ENCODE assay signal across 8 cellular contexts in genomic region chr10:62268027-62268398, GRCh38. TPM values are rescaled to one million over a fixed set of nuclear protein-coding genes. Genes with fewer than 3 reads are reported as not detected.
A peak's percentile ranks its signal among the peaks of the same experiment; 100 is the strongest.
DNase-seq lines count a peak whose midpoint lies in the region; ATAC-seq, FAIRE-seq and TF ChIP-seq lines count a peak whose summit lies in the region.

No MANE protein-coding gene starts in this region.

- TF ChIP-seq CTCF in Caco-2 (IDR thresholded peaks at IDR 0.05; ENCODE audit: insufficient read depth in 1 of 2, low read depth in 1 of 2, low read length in 1 of 2, severe bottlenecking in 1 of 2, unreplicated experiment in 1 of 2) (no peak), astrocyte (IDR thresholded peaks at IDR 0.05; ENCODE audit: insufficient read depth, low read depth, low read length) (no peak)

- no peaks in the 10 kb centered on the region for H4K20me1 ChIP-seq in astrocyte (ENCODE audit: insufficient read depth, low read length)

- POLR2A ChIA-PET in Caco-2 (lab: Charles Lee), result interaction anchor here (0.5 to 1.0 kb wide), 8 partner anchors 8 to 1490 kb away, joined by 3 to 5 read pairs (median 4); partner anchors contain the start of genes CDK1 and EGR2

- H3K9me3 ChIP-seq in Caco-2 (no peaks in the 10 kb centered on the region), HUES48 (ENCODE audit: control insufficient read depth, insufficient read depth, low read length) (no peaks in the 10 kb centered on the region), astrocyte (ENCODE audit: insufficient read depth, low read depth, low read length) (no peaks in the 10 kb centered on the region), mesenchymal stem cell (ENCODE audit: control insufficient read depth, low read length) (no peaks in the 10 kb centered on the region)

- peak overlapping the region in 1 of 2 experiments; percentile 41 for H3K23ac ChIP-seq in mesenchymal stem cell (ENCODE audit: low read length in 2 of 2)

- no peak for FAIRE-seq in astrocyte (lab: Jason Lieb, UNC)

- peak overlapping the region; percentile 87 for H3K9ac ChIP-seq in HUES48 (ENCODE audit: low read depth, low read length)
- peak overlapping the region; percentile 76 for H3K9ac ChIP-seq in astrocyte (ENCODE audit: low read length)
- peak overlapping the region; percentile 75 for H3K9ac ChIP-seq in mesenchymal stem cell (ENCODE audit: low read length)

- H3K27me3 Mint-ChIP-seq in Caco-2 (ENCODE audit: insufficient read depth, unreplicated experiment), result peaks cover 7% of the 10 kb centered on the region
- H3K27me3 Mint-ChIP-seq in astrocyte (ENCODE audit: low read depth, unreplicated experiment), result no peaks in the 10 kb centered on the region

- no peak overlapping the region for H3K14ac ChIP-seq in mesenchymal stem cell (ENCODE audit: low read length in 2 of 2)

- H3K4me2 ChIP-seq in astrocyte (ENCODE audit: low read length) (peak overlapping the region; percentile 96), mesenchymal stem cell (ENCODE audit: low read length, poor library complexity, severe bottlenecking) (peak overlapping the region; percentile 97)

- H2BK12ac ChIP-seq in mesenchymal stem cell (ENCODE audit: low read length in 2 of 2), result no peak overlapping the region

- BruUV-seq in Caco-2 (replicated peaks; lab: Mats Ljungman, UMichigan), result TSS peak; percentile 43

- intact Hi-C loops in Caco-2 (cut with micrococcal nuclease; ENCODE audit: unreplicated experiment), result loop anchor here (2.0 to 10.0 kb wide), 3 partner anchors 113 to 547 kb away; partner anchors contain the start of gene EGR2

- H3K4me1 ChIP-seq in Caco-2, result peaks cover 23% of the 10 kb centered on the region
- peaks cover 33% of the 10 kb centered on the region for H3K4me1 ChIP-seq in HUES48 (ENCODE audit: control insufficient read depth, insufficient read depth, low read length)
- no peaks in the 10 kb centered on the region for H3K4me1 ChIP-seq in astrocyte (ENCODE audit: insufficient read depth, low read length)
- H3K4me1 ChIP-seq in mesenchymal stem cell (ENCODE audit: control insufficient read depth, insufficient read depth, low read depth, low read length), result no peaks in the 10 kb centered on the region

- H2AFZ ChIP-seq in astrocyte (ENCODE audit: low read depth, low read length), result peak overlapping the region; percentile 98
- H2AFZ ChIP-seq in mesenchymal stem cell (ENCODE audit: low read depth, low read length), result peak overlapping the region; percentile 36

- H3K79me1 ChIP-seq in mesenchymal stem cell (replicated peaks; ENCODE audit: low read length, poor library complexity, severe bottlenecking), result peaks cover 8% of the 10 kb centered on the region

- WGBS in mesenchymal stem cell, result under 1% methylated on average over 18 of the region's 19 CpGs

- ATAC-seq in GM21825 (IDR thresholded peaks at IDR 0.05; ENCODE audit: unreplicated experiment), result no peak

- no peak overlapping the region for H2BK120ac ChIP-seq in mesenchymal stem cell (ENCODE audit: low read depth, low read length)

- H3K18ac ChIP-seq in mesenchymal stem cell (ENCODE audit: low read depth in 1 of 2, low read length in 2 of 2), result no peak overlapping the region

- no peak overlapping the region for H2BK5ac ChIP-seq in mesenchymal stem cell (ENCODE audit: low read depth, low read length, poor library complexity, severe bottlenecking)

- H3K27me3 ChIP-seq in Caco-2 (replicated peaks; ENCODE audit: control insufficient read depth, insufficient read depth, low read length) (no peaks in the 10 kb centered on the region), HUES48 (ENCODE audit: control insufficient read depth, insufficient read depth, low read length) (peaks cover 12% of the 10 kb centered on the region), astrocyte (ENCODE audit: insufficient read depth, low read length) (no peaks in the 10 kb centered on the region), mesenchymal stem cell (ENCODE audit: control insufficient read depth in 1 of 2, insufficient read depth in 1 of 2, low read length in 2 of 2) (no peaks in the 10 kb centered on the region)

- no peak overlapping the region for H3K4ac ChIP-seq in mesenchymal stem cell (ENCODE audit: low read depth in 1 of 2, low read length in 2 of 2)

- CTCF ChIA-PET in Caco-2 (lab: Charles Lee), result interaction anchor here (0.6 to 1.1 kb wide), 4 partner anchors 19 to 146 kb away, joined by 3 to 6 read pairs (median 3); no protein-coding TSS in a partner anchor

- H3K27ac Mint-ChIP-seq in Caco-2 (ENCODE audit: unreplicated experiment) (peak overlapping the region; percentile 61), astrocyte (ENCODE audit: unreplicated experiment) (peak overlapping the region; percentile 71)

- H3K4me1 Mint-ChIP-seq in Caco-2 (ENCODE audit: low read depth, unreplicated experiment) (peaks cover 26% of the 10 kb centered on the region), astrocyte (ENCODE audit: low read depth, unreplicated experiment) (peaks cover 35% of the 10 kb centered on the region)

- H4K91ac ChIP-seq in mesenchymal stem cell (ENCODE audit: low read length), result no peak overlapping the region

- H2BK15ac ChIP-seq in mesenchymal stem cell (ENCODE audit: low read depth, poor library complexity, severe bottlenecking), result no peak overlapping the region

- H3K27ac ChIP-seq in HUES48 (ENCODE audit: low read depth, low read length) (peak overlapping the region; percentile 91), astrocyte (ENCODE audit: low read depth, low read length) (peak overlapping the region; percentile 48), mesenchymal stem cell (ENCODE audit: low read length, poor library complexity, severe bottlenecking) (no peak overlapping the region)

- H3K79me2 ChIP-seq in astrocyte (ENCODE audit: insufficient read depth, low read length), result peaks cover 15% of the 10 kb centered on the region

- H3K36me3 Mint-ChIP-seq in Caco-2 (ENCODE audit: insufficient read depth, unreplicated experiment), result peaks cover 15% of the 10 kb centered on the region
- no peaks in the 10 kb centered on the region for H3K36me3 Mint-ChIP-seq in astrocyte (ENCODE audit: low read depth, unreplicated experiment)

- H3K36me3 ChIP-seq in Caco-2 (ENCODE audit: control insufficient read depth, insufficient read depth, low read length) (no peaks in the 10 kb centered on the region), HUES48 (ENCODE audit: control insufficient read depth, insufficient read depth, low read length) (0 out of 2 replicates have a peak, but pooled peaks cover 1% of the 10 kb centered on the region), astrocyte (ENCODE audit: insufficient read depth, low read length) (no peaks in the 10 kb centered on the region), mesenchymal stem cell (ENCODE audit: control insufficient read depth in 1 of 2, insufficient read depth in 2 of 2, low read depth in 1 of 2, low read length in 2 of 2) (no peaks in the 10 kb centered on the region)

- no peak overlapping the region for H2AK5ac ChIP-seq in mesenchymal stem cell (ENCODE audit: low read length, severe bottlenecking)

- DNase-seq in Caco-2 (peak; percentile 53 to 60), astrocyte (ENCODE audit: low read depth) (no peak), mesenchymal stem cell (no peak), SIG-M5 (lab: John Stamatoyannopoulos, UW) (no peak), GDM1 (lab: John Stamatoyannopoulos, UW) (no peak), NCI-H510A (lab: John Stamatoyannopoulos, UW) (no peak)

- H3K4me3 Mint-ChIP-seq in Caco-2 (ENCODE audit: unreplicated experiment), result peak overlapping the region; percentile 78
- peak overlapping the region; percentile 92 for H3K4me3 Mint-ChIP-seq in astrocyte (ENCODE audit: unreplicated experiment)

- no peaks in the 10 kb centered on the region for H3K9me3 Mint-ChIP-seq in Caco-2 (ENCODE audit: unreplicated experiment)
- no peaks in the 10 kb centered on the region for H3K9me3 Mint-ChIP-seq in astrocyte (ENCODE audit: unreplicated experiment)

- H4K8ac ChIP-seq in mesenchymal stem cell (ENCODE audit: low read length), result no peak overlapping the region

- H3K4me3 ChIP-seq in Caco-2 (ENCODE audit: low read depth, low read length) (peak overlapping the region; percentile 66), HUES48 (ENCODE audit: low read depth, low read length) (peak overlapping the region; percentile 97), astrocyte (ENCODE audit: insufficient read depth, low read depth, low read length) (peak overlapping the region; percentile 87), mesenchymal stem cell (ENCODE audit: insufficient read depth in 1 of 2, low read depth in 1 of 2, low read length in 2 of 2) (peak overlapping the region; percentile 83 to 85)

RNA-seq across cellular contexts. Expression of gene RTKN2, which starts 0.6 kb away (rescaled TPM):
- total RNA-seq in Caco-2 (2022) (36.2 and 37.1 TPM in 2 replicates), astrocyte (8.4 and 8.9 TPM in 2 replicates)
- 0.66 TPM for polyA plus RNA-seq in mesenchymal stem cell (2013, experiment 1 of 2)
- polyA plus RNA-seq in mesenchymal stem cell (2013, experiment 2 of 2), result 0.66 TPM

Comparison
In these comparisons a context has a peak if more than half of its experiments do, and no peak if none do; other contexts are left out.
1. DNase-seq: peak in Caco-2 (2 of 2); none in astrocyte (single experiment), mesenchymal stem cell (single experiment), SIG-M5 (single experiment), GDM1 (single experiment) and NCI-H510A (single experiment).
2. Peak in every context shown above with its lines, with median percentiles within 50 percentile points of each other: H3K4me3 ChIP-seq and H3K9ac ChIP-seq.